Comparison of ENCODE assay signal across 8 cellular contexts in the genomic region with DNA sequence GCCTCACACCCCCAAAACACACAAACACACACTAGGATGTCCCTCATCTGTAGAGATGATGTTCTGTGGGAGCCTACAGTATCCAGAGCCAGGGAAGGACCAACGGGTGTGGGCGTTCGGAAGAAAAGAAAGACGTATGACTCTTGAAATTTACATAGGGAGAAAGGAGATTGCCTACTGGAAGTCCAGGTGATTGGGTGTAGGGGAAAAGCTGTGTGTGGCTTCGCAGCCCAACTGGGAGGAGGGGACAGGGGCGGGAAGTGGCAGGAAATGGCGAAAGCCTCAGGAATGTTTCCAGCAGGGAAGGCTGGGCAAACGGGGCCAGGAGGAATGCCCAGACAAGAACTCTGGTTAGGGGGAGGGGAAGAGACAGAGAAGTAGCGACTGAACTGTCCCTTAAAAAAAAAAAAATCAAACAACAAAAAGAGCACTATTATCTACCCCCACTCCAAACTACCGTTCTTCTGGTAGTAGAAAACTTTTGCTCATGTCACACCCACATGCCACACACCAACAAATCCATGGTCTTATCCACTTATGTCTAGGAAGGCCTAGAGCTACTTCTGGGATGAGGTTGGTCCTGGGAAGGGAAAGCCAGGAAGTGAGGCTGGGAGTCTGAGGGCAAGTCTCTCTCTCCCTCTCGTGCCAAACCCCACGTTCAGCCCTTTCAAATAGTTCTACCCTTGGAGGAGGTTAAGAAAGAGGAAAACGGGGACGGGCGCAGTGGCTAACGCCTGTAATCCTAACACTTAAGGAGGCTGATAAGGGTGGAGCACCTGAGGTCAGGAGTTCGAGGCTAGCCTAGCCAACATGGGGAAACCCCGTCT. TPM values are rescaled to one million over a fixed set of nuclear protein-coding genes. Genes with fewer than 3 reads are reported as not detected.
A peak's percentile ranks its signal among the peaks of the same experiment; 100 is the strongest.
DNase-seq lines count a peak whose midpoint lies in the region; ATAC-seq and FAIRE-seq lines count a peak whose summit lies in the region.

No MANE protein-coding gene starts in this region.

- no peak overlapping the region for H3K4me3 ChIP-seq in naive thymus-derived CD4-positive, alpha-beta T cell (ENCODE audit: low read length)

- H3K27me3 ChIP-seq in naive thymus-derived CD4-positive, alpha-beta T cell (ENCODE audit: control insufficient read depth in 2 of 2, insufficient read depth in 2 of 2, low read length in 2 of 2), result no peaks in the 10 kb centered on the region

- CTCF ChIA-PET in naive thymus-derived CD4-positive, alpha-beta T cell (lab: Charles Lee), result interaction anchor here (0.7 to 10.5 kb wide), 6 partner anchors 11 to 197 kb away, joined by 3 to 94 read pairs (median 4); partner anchors contain the start of genes FLAD1 and PMVK

- no peaks in the 10 kb centered on the region for H3K27me3 Mint-ChIP-seq in naive thymus-derived CD4-positive, alpha-beta T cell

- peak overlapping the region in 5 of 9 donors; percentile 66 to 80 (median 80) for H3K27ac Mint-ChIP-seq in naive thymus-derived CD4-positive, alpha-beta T cell

- no peak for FAIRE-seq in GM19239 (lab: Jason Lieb, UNC)

- ATAC-seq in esophagus mucosa (peak; percentile 0), HG02884 (IDR thresholded peaks at IDR 0.05; ENCODE audit: unreplicated experiment) (no peak), HG02623 (IDR thresholded peaks at IDR 0.05; ENCODE audit: unreplicated experiment) (no peak)
- ATAC-seq in naive thymus-derived CD4-positive, alpha-beta T cell, result no peak

- H3K4me1 Mint-ChIP-seq in naive thymus-derived CD4-positive, alpha-beta T cell, result peaks cover 33 to 47% (median 35%) of the 10 kb centered on the region in 7 donors

- H3K27ac ChIP-seq in naive thymus-derived CD4-positive, alpha-beta T cell (ENCODE audit: low read depth, low read length), result peak overlapping the region; percentile 94

- intact Hi-C loops in naive thymus-derived CD4-positive, alpha-beta T cell (cut with micrococcal nuclease), result loop anchor here (1.0 to 10.0 kb wide), 2 partner anchors 35 to 352 kb away; partner anchors contain the start of gene RUSC1 (in 1 of the 2)

- H3K9me3 Mint-ChIP-seq in naive thymus-derived CD4-positive, alpha-beta T cell, result peaks cover 0 to 2% (median 0%) of the 10 kb centered on the region in 11 donors

- H3K36me3 Mint-ChIP-seq in naive thymus-derived CD4-positive, alpha-beta T cell, result peaks cover 0 to 15% (median 0%) of the 10 kb centered on the region in 5 donors

- H3K36me3 ChIP-seq in naive thymus-derived CD4-positive, alpha-beta T cell (ENCODE audit: control insufficient read depth in 2 of 3, insufficient read depth in 3 of 3, low read length in 3 of 3), result peaks cover 0 to 35% (median 5%) of the 10 kb centered on the region in 3 experiments

- DNase-seq in H4 (ENCODE audit: low spot score) (peak; percentile 98), SHP77 (lab: John Stamatoyannopoulos, UW) (peak; percentile 32 to 74), GM19239 (ENCODE audit: insufficient read length, low spot score) (no peak)
- DNase-seq in naive thymus-derived CD4-positive, alpha-beta T cell, result peak in 1 of 9 donors; percentile 13
- DNase-seq in activated effector memory CD4-positive, alpha-beta T cell treated with anti-CD3 and anti-CD28 coated beads, Interleukin-2, amount 50 U/mL, for 16 hours, result no peak

- POLR2A ChIA-PET in naive thymus-derived CD4-positive, alpha-beta T cell (lab: Charles Lee), result interaction anchor here (0.6 to 11.7 kb wide), 14 partner anchors 8 to 81 kb away, joined by 3 to 160 read pairs (median 6); partner anchors contain the start of genes FLAD1, PBXIP1 and PYGO2

- H3K4me1 ChIP-seq in naive thymus-derived CD4-positive, alpha-beta T cell (ENCODE audit: control insufficient read depth in 2 of 2, insufficient read depth in 2 of 2, low read length in 2 of 2), result peaks cover 28 to 35% of the 10 kb centered on the region in 2 donors

- no peaks in the 10 kb centered on the region for H3K9me3 ChIP-seq in naive thymus-derived CD4-positive, alpha-beta T cell (ENCODE audit: control insufficient read depth in 2 of 3, low read length in 3 of 3)

- peak overlapping the region in 1 of 10 donors; percentile 52 for H3K4me3 Mint-ChIP-seq in naive thymus-derived CD4-positive, alpha-beta T cell

RNA-seq across cellular contexts. Expression of gene CKS1B, which starts 1.8 kb away (rescaled TPM):
- total RNA-seq in H4 (2014; rRNA removed; shearing (Covaris generic)), result 170 and 248 TPM in 2 replicates
- 74.5 TPM for total RNA-seq in esophagus mucosa
- 100 to 1,000 TPM in 1 of 5 experiments, 10 to 100 TPM in 3, 1 to 10 TPM in 1; 8.4 to 105 (median 10.2) TPM for total RNA-seq in naive thymus-derived CD4-positive, alpha-beta T cell
- 10 to 100 TPM; 37.1 to 55.2 TPM for polyA plus RNA-seq in naive thymus-derived CD4-positive, alpha-beta T cell

RNA-seq across cellular contexts. Expression of gene SHC1, which starts 2.2 kb away (rescaled TPM):
- total RNA-seq in H4 (2014; rRNA removed; shearing (Covaris generic)), result 163 and 170 TPM in 2 replicates
- 68.0 TPM for total RNA-seq in esophagus mucosa
- 10 to 100 TPM; 71.0 to 76.9 (median 73.7) TPM for total RNA-seq in naive thymus-derived CD4-positive, alpha-beta T cell
- polyA plus RNA-seq in naive thymus-derived CD4-positive, alpha-beta T cell, result 10 to 100 TPM; 29.6 to 38.3 TPM

RNA-seq across cellular contexts. Expression of gene FLAD1, which starts 10.4 kb away (rescaled TPM):
- total RNA-seq in H4 (2014; rRNA removed; shearing (Covaris generic)), result 31.4 and 37.9 TPM in 2 replicates
- 29.6 TPM for total RNA-seq in esophagus mucosa
- 10 to 100 TPM; 24.4 to 50.2 (median 50.0) TPM for total RNA-seq in naive thymus-derived CD4-positive, alpha-beta T cell
- polyA plus RNA-seq in naive thymus-derived CD4-positive, alpha-beta T cell, result 10 to 100 TPM; 33.3 to 45.8 TPM

RNA-seq across cellular contexts. Expression of gene PYGO2, which starts 11.1 kb away (rescaled TPM):
- total RNA-seq in H4 (2014; rRNA removed; shearing (Covaris generic)), result 18.0 TPM in 2 replicates
- 17.3 TPM for total RNA-seq in esophagus mucosa
- 10 to 100 TPM; 33.0 to 69.5 (median 46.2) TPM for total RNA-seq in naive thymus-derived CD4-positive, alpha-beta T cell
- 10 to 100 TPM; 33.0 to 64.0 TPM for polyA plus RNA-seq in naive thymus-derived CD4-positive, alpha-beta T cell

RNA-seq across cellular contexts. Expression of gene PBXIP1, which starts 16.8 kb away (rescaled TPM):
- total RNA-seq in H4 (2014; rRNA removed; shearing (Covaris generic)), result 22.8 and 31.2 TPM in 2 replicates
- total RNA-seq in esophagus mucosa, result 9.2 TPM
- total RNA-seq in naive thymus-derived CD4-positive, alpha-beta T cell, result 100 to 1,000 TPM; 107 to 390 (median 383) TPM
- 100 to 1,000 TPM; 234 to 318 TPM for polyA plus RNA-seq in naive thymus-derived CD4-positive, alpha-beta T cell

Comparison
In these comparisons a context has a peak if more than half of its experiments do, and no peak if none do; other contexts are left out.
1. DNase-seq: peak in H4 (single experiment) and SHP77 (2 of 2); none in activated effector memory CD4-positive, alpha-beta T cell treated with anti-CD3 and anti-CD28 coated beads, Interleukin-2, amount 50 U/mL, for 16 hours (single experiment) and GM19239 (single experiment).